ENCODE assay signal across 8 cellular contexts in genomic region chr19:6752257-6753177, GRCh38. TPM values are rescaled to one million over a fixed set of nuclear protein-coding genes. Genes with fewer than 3 reads are reported as not detected.
DNase-seq lines count a peak whose midpoint lies in the region; ATAC-seq and TF ChIP-seq lines count a peak whose summit lies in the region.

No MANE protein-coding gene starts in this region.

- peak overlapping the region; percentile 50 for H3K4me2 ChIP-seq in trophoblast cell (ENCODE audit: low read length)

- no peak overlapping the region for H3K14ac ChIP-seq in trophoblast cell (ENCODE audit: low read length)

- ATAC-seq in GM21367 (IDR thresholded peaks at IDR 0.05; ENCODE audit: unreplicated experiment): no peak
- no peak for ATAC-seq in HG02798 (IDR thresholded peaks at IDR 0.05; ENCODE audit: poor library complexity, unreplicated experiment)
- no peak for ATAC-seq in GM18502 (IDR thresholded peaks at IDR 0.05; ENCODE audit: poor library complexity, unreplicated experiment)

- POLR2A ChIA-PET in RWPE1 (lab: Yijun Ruan, JAX; ENCODE audit: low non-redundant PET): no interaction called here

- no peak overlapping the region for H2BK120ac ChIP-seq in trophoblast cell (ENCODE audit: insufficient read depth, low read length, poor library complexity)

- H3K79me2 ChIP-seq in trophoblast cell (ENCODE audit: control insufficient read depth, insufficient read depth, low read length, poor library complexity): no peaks in the 10 kb centered on the region

- H2BK5ac ChIP-seq in trophoblast cell (ENCODE audit: low read depth, low read length, poor library complexity): no peak overlapping the region

- CTCF ChIA-PET in RWPE1 (lab: Yijun Ruan, JAX): no interaction called here

- DNase-seq in ELF-1 (ENCODE audit: low read depth, low spot score) (peak; percentile 92), RWPE1 (ENCODE audit: low spot score) (no peak), fibroblast of villous mesenchyme (ENCODE audit: low read depth) (no peak), trophoblast cell (no peak), NCI-H82 (lab: John Stamatoyannopoulos, UW) (no peak)

- H3K36me3 ChIP-seq in trophoblast cell (ENCODE audit: control insufficient read depth in 1 of 2, insufficient read depth in 2 of 2, low read length in 2 of 2): peaks cover 62 to 66% of the 10 kb centered on the region in 2 experiments

- no peak overlapping the region for H3K4ac ChIP-seq in trophoblast cell (ENCODE audit: low read depth, low read length)

- peak overlapping the region; percentile 51 for H3K4me3 ChIP-seq in fibroblast of villous mesenchyme (ENCODE audit: low read depth, low read length)
- H3K4me3 ChIP-seq in trophoblast cell (ENCODE audit: low read depth, low read length): no peak overlapping the region

- no peak overlapping the region for H2BK12ac ChIP-seq in trophoblast cell (ENCODE audit: low read length)

- no peak overlapping the region for H3K23ac ChIP-seq in trophoblast cell (ENCODE audit: low read length)

- H3K27ac ChIP-seq in RWPE1: peak overlapping the region; percentile 11; the same call in 1 of the 2 replicates
- H3K27ac ChIP-seq in trophoblast cell (ENCODE audit: low read depth, low read length): no peak overlapping the region

- H4K91ac ChIP-seq in trophoblast cell (ENCODE audit: low read depth, low read length): no peak overlapping the region

- H2AFZ ChIP-seq in trophoblast cell (ENCODE audit: insufficient read depth, low read length, poor library complexity): peak overlapping the region; percentile 1

- no peaks in the 10 kb centered on the region for H3K79me1 ChIP-seq in trophoblast cell (ENCODE audit: low read length)

- H4K12ac ChIP-seq in trophoblast cell (ENCODE audit: low read depth, low read length): peak overlapping the region; percentile 44

- H4K8ac ChIP-seq in trophoblast cell (ENCODE audit: low read depth, low read length): no peak overlapping the region

- no peak overlapping the region for H3K9ac ChIP-seq in trophoblast cell (ENCODE audit: low read length)

- no peaks in the 10 kb centered on the region for H3K27me3 ChIP-seq in trophoblast cell (ENCODE audit: insufficient read depth, low read length)

- H3K9me3 ChIP-seq in trophoblast cell (ENCODE audit: insufficient read depth, low read depth, low read length): peaks cover 3% of the 10 kb centered on the region

- peaks cover 3% of the 10 kb centered on the region in 2 experiments for H3K4me1 ChIP-seq in trophoblast cell (ENCODE audit: control insufficient read depth in 1 of 2, insufficient read depth in 2 of 2, low read length in 2 of 2)

- TF ChIP-seq CTCF in RWPE1 (conservative IDR thresholded peaks at IDR 0.05; ENCODE audit: low read depth) (no peak), fibroblast of villous mesenchyme (IDR thresholded peaks at IDR 0.05; ENCODE audit: insufficient read depth, low read depth, low read length) (no peak)

- WGBS in trophoblast cell (ENCODE audit: extremely low coverage, insufficient coverage, insufficient read length): no CpG with 5 or more reads among the region's 50 CpGs

- H3K18ac ChIP-seq in trophoblast cell (ENCODE audit: low read length): no peak overlapping the region

- no peak overlapping the region for H2AK5ac ChIP-seq in trophoblast cell (ENCODE audit: low read length)

RNA-seq across cellular contexts. Expression of gene TRIP10, which starts 13.0 kb away (rescaled TPM):
- total RNA-seq in fibroblast of villous mesenchyme: 49.9 and 50.1 TPM in 2 replicates
- 86.9 and 89.2 TPM in 2 replicates for polyA plus RNA-seq in trophoblast cell (2013)

RNA-seq across cellular contexts. Expression of gene SH2D3A, which starts 14.7 kb away (rescaled TPM):
- under 0.01 TPM in 1 of 2 replicates, not detected in the other for total RNA-seq in fibroblast of villous mesenchyme
- 25.0 and 26.7 TPM in 2 replicates for polyA plus RNA-seq in trophoblast cell (2013)

RNA-seq across cellular contexts. Expression of gene GPR108, which starts 15.1 kb away (rescaled TPM):
- total RNA-seq in fibroblast of villous mesenchyme: 28.3 and 34.1 TPM in 2 replicates
- polyA plus RNA-seq in trophoblast cell (2013): 45.3 and 47.5 TPM in 2 replicates

RNA-seq across cellular contexts. Expression of gene VAV1, which starts 20.0 kb away (rescaled TPM):
- not detected in 2 replicates for total RNA-seq in fibroblast of villous mesenchyme
- polyA plus RNA-seq in trophoblast cell (2013): 0.12 and 0.24 TPM in 2 replicates

RNA-seq across cellular contexts. Expression of gene C3, which starts 32.1 kb away (rescaled TPM):
- total RNA-seq in fibroblast of villous mesenchyme: 1.6 and 76.0 TPM in 2 replicates
- polyA plus RNA-seq in trophoblast cell (2013): 4.5 and 5.1 TPM in 2 replicates
